ENCODE assay signal across 15 cellular contexts in genomic region chr10:100000109-100000502, GRCh38. TPM values are rescaled to one million over a fixed set of nuclear protein-coding genes. Genes with fewer than 3 reads are reported as not detected.
DNase-seq lines count a peak whose midpoint lies in the region; ATAC-seq and TF ChIP-seq lines count a peak whose summit lies in the region.
"Had no signal": no experiment of that assay in that cellular context is flagged by ENCODE, and none has a peak within 500 bp of the region (broad histone marks: within the 10 kb centered on the region; RNA-seq: fewer than 3 reads in every experiment).

No MANE protein-coding gene starts in this region.

- CTCF ChIA-PET in WTC11 (lab: Charles Lee) = interaction anchor here (1.1 to 1.5 kb wide), 2 partner anchors 9 to 519 kb away, joined by 3 to 5 read pairs; partner anchors contain the start of gene DNMBP
- CTCF ChIA-PET in A673 (lab: Charles Lee) = no interaction called here

- H3K79me2 ChIP-seq in ACC112 (ENCODE audit: control insufficient read depth, insufficient read depth, low read length, unreplicated experiment) = peaks cover 97% of the 10 kb centered on the region

- H3K4me3 Mint-ChIP-seq in WTC11 = no peak overlapping the region
- H3K4me3 Mint-ChIP-seq in mesothelial cell of epicardium = no peak overlapping the region

- H3K36me3 Mint-ChIP-seq in WTC11 (no peaks in the 10 kb centered on the region; the same call in 1 of the 2 replicates), mesothelial cell of epicardium (peaks cover 4% of the 10 kb centered on the region)

- TF ChIP-seq CTCF in WTC11 (IDR thresholded peaks at IDR 0.05) = no peak
- no peak for TF ChIP-seq CTCF in mesothelial cell of epicardium (IDR thresholded peaks at IDR 0.05; ENCODE audit: unreplicated experiment)
- no peak for TF ChIP-seq CTCF in sigmoid colon (IDR thresholded peaks at IDR 0.05)
- TF ChIP-seq CTCF in A673 (conservative IDR thresholded peaks at IDR 0.05; ENCODE audit: low read depth, low read length) = no peak
- TF ChIP-seq CTCF in coronary artery (IDR thresholded peaks at IDR 0.05) = no peak

- no peak overlapping the region for H2AFZ ChIP-seq in ACC112 (ENCODE audit: low read length, unreplicated experiment)

- H3K27ac ChIP-seq in ACC112 (ENCODE audit: low read depth, low read length) (0 out of 2 replicates have a peak overlapping the region, but pooled peaks have one; percentile 16), sigmoid colon (peak overlapping the region; percentile 9 to 78 (median 74)), A673 (ENCODE audit: low read depth, low read length, poor library complexity, severe bottlenecking) (no peak overlapping the region), coronary artery (no peak overlapping the region)
- H3K27ac ChIP-seq: C4-2B had no signal

- intact Hi-C loops in sigmoid colon (cut with DNase I) (no loop called here), A673 (cut with micrococcal nuclease; ENCODE audit: unreplicated experiment) (no loop called here)

- H3K4me1 ChIP-seq in ACC112 (ENCODE audit: control insufficient read depth, insufficient read depth, low read length, unreplicated experiment) = peaks cover 66% of the 10 kb centered on the region
- H3K4me1 ChIP-seq in sigmoid colon = peaks cover 0 to 82% (median 76%) of the 10 kb centered on the region in 4 donors
- H3K4me1 ChIP-seq in A673 (ENCODE audit: insufficient read depth, low read length, poor library complexity, severe bottlenecking) = peaks cover 47% of the 10 kb centered on the region

- ATAC-seq in WTC11 (no peak), HG03196 (IDR thresholded peaks at IDR 0.05; ENCODE audit: unreplicated experiment) (no peak), HG02870 (IDR thresholded peaks at IDR 0.05; ENCODE audit: unreplicated experiment) (no peak)

- 89 to 91% methylated on average over 6 of the region's 6 CpGs for WGBS in sigmoid colon, 2 donors

- H3K4me1 Mint-ChIP-seq in WTC11 = peaks cover 18% of the 10 kb centered on the region
- peaks cover 62% of the 10 kb centered on the region for H3K4me1 Mint-ChIP-seq in mesothelial cell of epicardium

- H3K27me3 ChIP-seq in ACC112 (ENCODE audit: insufficient read depth, low read length) (no peaks in the 10 kb centered on the region), sigmoid colon (no peaks in the 10 kb centered on the region), A673 (replicated peaks; ENCODE audit: insufficient read depth, low read depth, low read length, poor library complexity) (no peaks in the 10 kb centered on the region)

- DNase-seq in WTC11 (ENCODE audit: low spot score) (no peak), mesothelial cell of epicardium (ENCODE audit: low spot score in 2 of 2, unreplicated experiment in 2 of 2) (no peak), sigmoid colon (peak; percentile 18), A673 (ENCODE audit: low spot score) (no peak), coronary artery (ENCODE audit: low spot score) (no peak)
- DNase-seq: 8988T, DMS153, H7, Kasumi-1, NCI-H510A, RPMI8226 had no signal

- H3K9me3 ChIP-seq in sigmoid colon (no peaks in the 10 kb centered on the region), A673 (ENCODE audit: low read depth, low read length, poor library complexity, severe bottlenecking) (no peaks in the 10 kb centered on the region)

- TF ChIP-seq POLR2A in sigmoid colon (IDR thresholded peaks at IDR 0.05) = no peak

- H3K27ac Mint-ChIP-seq in WTC11 (peak overlapping the region; percentile 81; the same call in 1 of the 2 replicates), mesothelial cell of epicardium (peak overlapping the region; percentile 51)

- no peak for TF ChIP-seq EP300 in sigmoid colon (IDR thresholded peaks at IDR 0.05)

- 0 out of 2 replicates have a peak, but pooled peaks cover 8% of the 10 kb centered on the region for H3K9me3 Mint-ChIP-seq in WTC11
- no peaks in the 10 kb centered on the region for H3K9me3 Mint-ChIP-seq in mesothelial cell of epicardium

- H3K27me3 Mint-ChIP-seq in WTC11 (ENCODE audit: low read depth) (no peaks in the 10 kb centered on the region), mesothelial cell of epicardium (ENCODE audit: low read depth) (no peaks in the 10 kb centered on the region)

- H3K36me3 ChIP-seq in ACC112 (ENCODE audit: insufficient read depth, low read length) (peaks cover 10% of the 10 kb centered on the region), sigmoid colon (no peaks in the 10 kb centered on the region), A673 (ENCODE audit: insufficient read depth, low read length, poor library complexity, severe bottlenecking) (no peaks in the 10 kb centered on the region)

- BruUV-seq in A673 (replicated peaks; lab: Mats Ljungman, UMichigan) = no TSS peak

- POLR2A ChIA-PET in WTC11 (lab: Charles Lee) (no interaction called here), A673 (lab: Charles Lee; ENCODE audit: low non-redundant PET) (interaction anchor here (0.5 kb wide), 1 partner anchor 41 kb away, joined by 7 read pairs; no protein-coding TSS in a partner anchor)

- H3K4me3 ChIP-seq in ACC112 (ENCODE audit: low read depth, low read length) (no peak overlapping the region), sigmoid colon (peak overlapping the region in 1 of 4 donors; percentile 16), A673 (ENCODE audit: low read depth, low read length, poor library complexity, severe bottlenecking) (no peak overlapping the region), coronary artery (no peak overlapping the region)

TF ChIP-seq in WTC11, 78 proteins besides CTCF, POLR2A, EP300 and RAD21 (continues in another document):
- TF ChIP-seq ZBTB43 (CRISPR knock-in tag; IDR thresholded peaks at IDR 0.05) = no peak
- TF ChIP-seq MAX (CRISPR knock-in tag; IDR thresholded peaks at IDR 0.05) = no peak
- no peak for TF ChIP-seq TP53 (CRISPR knock-in tag; IDR thresholded peaks at IDR 0.05)
- no peak for TF ChIP-seq ZNF121 (CRISPR knock-in tag; IDR thresholded peaks at IDR 0.05)
- TF ChIP-seq NFYB (CRISPR knock-in tag; conservative IDR thresholded peaks at IDR 0.05; ENCODE audit: low read depth) = no peak
- no peak for TF ChIP-seq ZNF219 (CRISPR knock-in tag; IDR thresholded peaks at IDR 0.05; ENCODE audit: borderline replicate concordance)
- no peak for TF ChIP-seq FOXP4 (CRISPR knock-in tag; IDR thresholded peaks at IDR 0.05)
- TF ChIP-seq E2F1 (CRISPR knock-in tag; IDR thresholded peaks at IDR 0.05) = no peak
- TF ChIP-seq HMGA2 (CRISPR knock-in tag; IDR thresholded peaks at IDR 0.05) = no peak
- no peak for TF ChIP-seq ZNF396 (CRISPR knock-in tag; IDR thresholded peaks at IDR 0.05; ENCODE audit: borderline replicate concordance)
- TF ChIP-seq OVOL2 (CRISPR knock-in tag; IDR thresholded peaks at IDR 0.05; ENCODE audit: borderline replicate concordance) = no peak
- no peak for TF ChIP-seq ERG (CRISPR knock-in tag; IDR thresholded peaks at IDR 0.05)

RNA-seq across cellular contexts. Expression of gene DNMBP, which starts 9.6 kb away (rescaled TPM):
- total RNA-seq in WTC11 (2021) = 19.7 to 25.3 TPM (median 22.2 TPM) in 3 replicates
- total RNA-seq in mesothelial cell of epicardium = 34.7 to 35.8 TPM (median 35.3 TPM) in 3 replicates
- total RNA-seq in sigmoid colon = 10 to 100 TPM; 15.0 to 21.6 (median 16.0) TPM
- 10 to 100 TPM; 18.6 to 21.2 (median 19.9) TPM for polyA plus RNA-seq in sigmoid colon
- total RNA-seq in A673 (2021) = 23.6 and 28.0 TPM in 2 replicates

Comparison
In these comparisons a context has a peak if more than half of its experiments do, and no peak if none do; other contexts are left out.
1. H3K27ac ChIP-seq: peak in ACC112 (single experiment) and sigmoid colon (4 of 4); none in A673 (single experiment) and coronary artery (0 of 2).